In the genomic region with DNA sequence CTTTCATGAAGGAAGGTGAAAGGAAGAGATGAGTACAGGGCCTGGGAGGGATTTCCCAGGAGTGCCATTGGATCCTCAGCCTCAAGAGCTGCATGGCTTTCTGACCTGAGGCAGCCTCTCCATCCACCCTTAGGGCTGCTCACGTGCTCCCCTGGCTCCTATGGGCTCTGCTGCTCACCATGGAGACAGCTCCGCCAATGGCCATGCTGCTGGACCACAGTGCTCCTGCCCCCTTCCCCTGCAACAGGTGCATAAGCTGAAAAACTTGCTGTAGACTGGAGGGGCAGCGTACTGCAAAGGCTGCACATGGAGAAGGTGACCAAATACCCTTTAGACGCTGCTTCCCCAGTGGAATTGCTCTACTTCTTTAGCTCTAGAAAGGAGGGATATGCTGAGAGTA, we compare ENCODE assay signal across 16 cellular contexts.
"Had no signal": no experiment of that assay in that cellular context is flagged by ENCODE, and none has a peak within 500 bp of the region (broad histone marks: within the 10 kb centered on the region; RNA-seq: fewer than 3 reads in every experiment).

No MANE protein-coding gene starts in this region.

- DNase-seq: erythroblast; foreskin keratinocyte; kidney glomerular epithelial cell; mesendoderm; naive B cell; sigmoid colon; stimulated activated CD4-positive, alpha-beta T cell treated with anti-CD3 and anti-CD28 coated beads, Interleukin-2, amount 100 ng/mL, for 48 hours; stimulated activated naive CD4-positive, alpha-beta T cell treated with Interleukin-2 at 50 U/mL for 16 hours; thyroid gland; upper lobe of left lung had no signal

- H3K4me3 ChIP-seq: hepatocyte, sigmoid colon, skin epidermis, suprapubic skin, thyroid gland, upper lobe of left lung, vagina had no signal

- H3K36me3 Mint-ChIP-seq: naive B cell had no signal

- H3K27me3 ChIP-seq: foreskin keratinocyte, hepatocyte, sigmoid colon, suprapubic skin, thyroid gland, upper lobe of left lung, vagina had no signal

- H3K9me3 Mint-ChIP-seq: dendritic cell treated with granulocyte-macrophage colony-stimulating factor and Interleukin-4, amounts not matched to agents 40 ng/mL and 50 ng/mL, for 4 days; naive B cell; nephron had no signal

- H3K4me3 Mint-ChIP-seq: dendritic cell treated with granulocyte-macrophage colony-stimulating factor and Interleukin-4, amounts not matched to agents 40 ng/mL and 50 ng/mL, for 4 days; naive B cell; nephron had no signal

- H3K9me3 ChIP-seq: sigmoid colon, suprapubic skin, thyroid gland, upper lobe of left lung, vagina had no signal

- H3K4me1 Mint-ChIP-seq: naive B cell had no signal

- H3K27ac ChIP-seq: foreskin keratinocyte, hepatocyte, sigmoid colon, skin epidermis, suprapubic skin, thyroid gland, upper lobe of left lung, vagina had no signal

- H3K4me1 ChIP-seq: foreskin keratinocyte, sigmoid colon, suprapubic skin, thyroid gland, upper lobe of left lung had no signal

- H3K36me3 ChIP-seq: suprapubic skin, thyroid gland, upper lobe of left lung, vagina had no signal

- H3K27ac Mint-ChIP-seq: dendritic cell treated with granulocyte-macrophage colony-stimulating factor and Interleukin-4, amounts not matched to agents 40 ng/mL and 50 ng/mL, for 4 days; nephron had no signal
